In the genomic region with DNA sequence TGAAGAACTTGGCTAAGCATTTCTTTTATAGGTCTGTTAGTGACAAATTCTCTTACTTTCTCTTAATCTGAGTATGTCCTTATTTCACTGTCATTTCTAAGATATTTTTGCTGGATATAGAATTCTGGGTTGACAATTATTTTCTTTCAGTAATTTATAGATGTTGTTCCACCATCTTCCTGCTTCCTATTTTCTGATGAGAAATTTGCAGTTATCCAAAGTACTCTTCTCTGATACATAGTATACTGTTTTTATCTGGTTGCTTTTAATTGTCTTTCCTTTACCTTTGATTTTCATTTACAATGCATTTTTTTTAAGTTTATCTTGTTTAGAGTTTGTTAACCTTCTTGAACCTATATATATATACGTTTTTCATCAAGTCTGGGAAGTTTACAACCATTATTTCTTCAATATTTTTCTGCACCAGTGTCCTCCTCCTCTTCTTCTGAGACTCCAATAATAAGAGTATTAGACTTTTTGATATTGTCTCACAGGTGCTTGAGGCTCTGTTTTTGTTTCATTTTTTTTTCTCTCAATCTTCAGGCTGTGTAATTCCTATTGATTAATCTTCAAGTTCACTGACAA, we compare ENCODE assay signal across 1 cellular context.
TF ChIP-seq lines count a peak whose summit lies in the region.

No MANE protein-coding gene starts in this region.

TF ChIP-seq in GM12878, 131 proteins besides CTCF, POLR2A, EP300 and RAD21 (continued from another document):
- TF ChIP-seq, protein P1, sequence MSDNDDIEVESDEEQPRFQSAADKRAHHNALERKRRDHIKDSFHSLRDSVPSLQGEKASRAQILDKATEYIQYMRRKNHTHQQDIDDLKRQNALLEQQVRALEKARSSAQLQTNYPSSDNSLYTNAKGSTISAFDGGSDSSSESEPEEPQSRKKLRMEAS (IDR thresholded peaks at IDR 0.05; ENCODE audit: low read depth, low read length) = no peak
- peak; percentile 85; the same call in 1 of the 2 replicates for TF ChIP-seq CBX5 (IDR thresholded peaks at IDR 0.05; ENCODE audit: low read depth)
- TF ChIP-seq YBX1 (IDR thresholded peaks at IDR 0.05) = no peak
- no peak for TF ChIP-seq TBL1XR1 (IDR thresholded peaks at IDR 0.05; ENCODE audit: low read depth, low read length)
- TF ChIP-seq, protein P2, sequence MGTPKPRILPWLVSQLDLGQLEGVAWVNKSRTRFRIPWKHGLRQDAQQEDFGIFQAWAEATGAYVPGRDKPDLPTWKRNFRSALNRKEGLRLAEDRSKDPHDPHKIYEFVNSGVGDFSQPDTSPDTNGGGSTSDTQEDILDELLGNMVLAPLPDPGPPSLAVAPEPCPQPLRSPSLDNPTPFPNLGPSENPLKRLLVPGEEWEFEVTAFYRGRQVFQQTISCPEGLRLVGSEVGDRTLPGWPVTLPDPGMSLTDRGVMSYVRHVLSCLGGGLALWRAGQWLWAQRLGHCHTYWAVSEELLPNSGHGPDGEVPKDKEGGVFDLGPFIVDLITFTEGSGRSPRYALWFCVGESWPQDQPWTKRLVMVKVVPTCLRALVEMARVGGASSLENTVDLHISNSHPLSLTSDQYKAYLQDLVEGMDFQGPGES (IDR thresholded peaks at IDR 0.05) = no peak
- TF ChIP-seq CBX3 (IDR thresholded peaks at IDR 0.05; ENCODE audit: borderline replicate concordance, low read depth) = 0 out of 2 replicates have a peak, but pooled peaks have one; percentile 17
- no peak for TF ChIP-seq IRF4 (IDR thresholded peaks at IDR 0.05; ENCODE audit: low read depth, low read length)
- no peak for TF ChIP-seq SP1 (IDR thresholded peaks at IDR 0.05; ENCODE audit: low read depth, low read length)
- TF ChIP-seq BMI1 (IDR thresholded peaks at IDR 0.05; ENCODE audit: borderline replicate concordance) = no peak
- no peak for TF ChIP-seq BACH1 (IDR thresholded peaks at IDR 0.05; ENCODE audit: borderline replicate concordance)
- TF ChIP-seq MTA2 (IDR thresholded peaks at IDR 0.05; ENCODE audit: low read depth) = no peak
- no peak for TF ChIP-seq BRCA1 (IDR thresholded peaks at IDR 0.05; ENCODE audit: low read depth, low read length)
- no peak for TF ChIP-seq NFYA (IDR thresholded peaks at IDR 0.05; ENCODE audit: borderline replicate concordance, low read depth, low read length)
- no peak for TF ChIP-seq TCF7 (IDR thresholded peaks at IDR 0.05; ENCODE audit: borderline replicate concordance)
